ENCODE assay signal across 30 cellular contexts in genomic region chr2:66255871-66256270, GRCh38.
"Had no signal": no experiment of that assay in that cellular context is flagged by ENCODE, and none has a peak within 500 bp of the region (broad histone marks: within the 10 kb centered on the region; RNA-seq: fewer than 3 reads in every experiment).

No MANE protein-coding gene starts in this region.

- H3K27ac Mint-ChIP-seq: naive thymus-derived CD8-positive, alpha-beta T cell; nephron; stimulated activated naive B cell treated with anti-CD40 and anti-IgM and Interleukin-4, amounts not matched to agents 10 μg/mL and 1 μg/mL and 100 μg/mL, for 72 hours had no signal

- H3K27me3 Mint-ChIP-seq: stimulated activated naive B cell treated with anti-CD40 and anti-IgM and Interleukin-4, amounts not matched to agents 10 μg/mL and 1 μg/mL and 100 μg/mL, for 72 hours had no signal

- DNase-seq: heart right ventricle; kidney glomerular epithelial cell; left cardiac atrium; left lung; lower lobe of right lung; mammary epithelial cell; mesenchymal stem cell; naive thymus-derived CD8-positive, alpha-beta T cell; nucleus accumbens; pancreas; posterior cingulate gyrus; retina; right cardiac atrium; stimulated activated CD4-positive, alpha-beta T cell treated with anti-CD3 and anti-CD28 coated beads, Interleukin-12 subunit alpha, Interleukin-12 subunit beta, amount 100 ng/mL, for 4 hours; stimulated activated CD4-positive, alpha-beta T cell treated with anti-CD3 and anti-CD28 coated beads, Interleukin-15, amount 100 ng/mL, for 24 hours; stimulated activated CD4-positive, alpha-beta T cell treated with anti-CD3 and anti-CD28 coated beads, Interleukin-2, amount 100 ng/mL, for 24 hours; stimulated activated CD4-positive, alpha-beta T cell treated with anti-CD3 and anti-CD28 coated beads, Interleukin-4, amount 100 ng/mL, for 1 hour; stimulated activated naive B cell treated with anti-CD40 and anti-IgM and Interleukin-4, amounts not matched to agents 10 μg/mL and 1 μg/mL and 100 μg/mL, for 72 hours; stimulated activated naive CD8-positive, alpha-beta T cell treated with anti-CD3 and anti-CD28 coated beads, Interleukin-15, Interleukin-2, amounts not matched to agents 100 U/mL and 50 U/mL, for 24 hours; stomach; testis; tibial artery; upper lobe of left lung had no signal

- H3K36me3 ChIP-seq: heart right ventricle, left lung, lower lobe of right lung, pancreas, prostate gland, stomach, tibial artery, upper lobe of left lung, vagina had no signal

- H3K27ac ChIP-seq: heart right ventricle, hepatocyte, left lung, lower lobe of right lung, pancreas, prostate gland, skin epidermis, stomach, testis, tibial artery, upper lobe of left lung, vagina had no signal

- H3K79me2 ChIP-seq: hepatocyte had no signal

- H3K4me3 Mint-ChIP-seq: naive thymus-derived CD8-positive, alpha-beta T cell; nephron; neural crest cell; stimulated activated naive B cell treated with anti-CD40 and anti-IgM and Interleukin-4, amounts not matched to agents 10 μg/mL and 1 μg/mL and 100 μg/mL, for 72 hours had no signal

- H3K4me2 ChIP-seq: hepatocyte had no signal

- H2AFZ ChIP-seq: hepatocyte had no signal

- H3K9me3 ChIP-seq: left lung, lower lobe of right lung, pancreas, prostate gland, stomach, testis, tibial artery, upper lobe of left lung, vagina had no signal

- H3K9me3 Mint-ChIP-seq: neural crest cell had no signal

- H3K36me3 Mint-ChIP-seq: naive thymus-derived CD8-positive, alpha-beta T cell; stimulated activated naive B cell treated with anti-CD40 and anti-IgM and Interleukin-4, amounts not matched to agents 10 μg/mL and 1 μg/mL and 100 μg/mL, for 72 hours had no signal

- H3K27me3 ChIP-seq: hepatocyte, left lung, pancreas, stomach, testis, upper lobe of left lung, vagina had no signal

- ATAC-seq: heart right ventricle; left cardiac atrium; left lung; lower lobe of right lung; naive thymus-derived CD8-positive, alpha-beta T cell; pancreas; right cardiac atrium; sciatic nerve; stimulated activated naive B cell treated with anti-CD40 and anti-IgM and Interleukin-4, amounts not matched to agents 10 μg/mL and 1 μg/mL and 100 μg/mL, for 72 hours; stimulated activated naive CD8-positive, alpha-beta T cell treated with anti-CD3 and anti-CD28 coated beads, Interleukin-15, Interleukin-2, amounts not matched to agents 100 U/mL and 50 U/mL, for 24 hours had no signal

- H3K4me3 ChIP-seq: heart right ventricle, hepatocyte, left lung, lower lobe of right lung, pancreas, prostate gland, skin epidermis, stomach, testis, tibial artery, upper lobe of left lung, vagina had no signal

- H3K4me1 ChIP-seq: heart right ventricle, left lung, lower lobe of right lung, pancreas, prostate gland, stomach, testis, tibial artery, upper lobe of left lung, vagina had no signal

- H3K4me1 Mint-ChIP-seq: naive thymus-derived CD8-positive, alpha-beta T cell; neural crest cell; stimulated activated naive B cell treated with anti-CD40 and anti-IgM and Interleukin-4, amounts not matched to agents 10 μg/mL and 1 μg/mL and 100 μg/mL, for 72 hours had no signal
